Comparison of ENCODE assay signal across 1 cellular context in the genomic region with DNA sequence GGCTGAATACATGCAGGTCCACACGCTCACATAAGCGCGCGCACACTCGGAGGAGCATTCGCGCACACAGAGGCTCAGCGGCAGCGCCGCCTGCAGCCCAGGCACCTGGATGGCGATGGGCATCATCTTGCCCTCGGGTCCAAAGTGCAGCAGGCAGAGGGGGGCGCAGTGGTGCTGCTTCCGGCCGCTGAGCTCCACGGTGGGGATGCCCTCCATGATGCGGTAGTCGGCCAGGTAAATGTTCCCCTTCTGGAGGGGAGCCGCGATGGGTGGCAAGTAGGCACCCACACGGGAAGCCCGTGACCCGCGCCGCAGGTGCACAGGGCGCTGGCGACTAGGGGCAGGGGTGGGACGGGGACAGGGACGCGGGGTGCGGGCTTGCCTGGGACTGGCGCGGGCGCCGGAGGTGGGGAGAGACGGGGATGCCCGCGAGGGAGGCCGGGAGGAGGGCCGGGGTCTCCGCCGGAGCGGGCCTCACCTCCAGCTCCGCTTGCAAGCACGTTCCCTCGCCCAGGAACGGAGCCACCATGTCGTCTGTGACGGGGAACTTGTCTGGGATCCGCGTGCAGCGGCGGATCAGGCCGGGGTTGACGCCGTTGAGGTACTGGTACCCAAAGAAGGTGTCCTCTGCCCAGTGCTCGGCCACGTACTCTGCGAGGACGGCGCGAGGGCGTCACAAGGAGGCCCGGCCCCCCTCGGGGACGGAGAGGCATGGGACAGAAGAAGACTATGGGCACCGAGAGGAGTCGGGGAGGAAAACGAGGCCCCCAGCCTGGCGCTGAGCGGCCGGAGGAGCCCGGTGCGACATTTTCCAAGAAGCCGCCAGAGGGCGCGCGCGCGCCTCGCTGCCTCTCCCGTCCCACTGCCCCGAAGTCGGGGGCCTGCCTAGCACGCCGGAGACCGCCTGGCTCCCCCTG.
TF ChIP-seq lines count a peak whose summit lies in the region.

No MANE protein-coding gene starts in this region.

TF ChIP-seq in HEK293, 187 proteins besides CTCF, POLR2A, EP300 and RAD21 (continued from another document and continues in another):
- TF ChIP-seq AEBP2 (tag by site-specific recombination; IDR thresholded peaks at IDR 0.05; ENCODE audit: borderline replicate concordance) (no peak), SP7 (tag by site-specific recombination; IDR thresholded peaks at IDR 0.05) (peak; percentile 71), ZNF521 (tag by site-specific recombination; IDR thresholded peaks at IDR 0.05) (no peak), ZNF600 (tag by site-specific recombination; IDR thresholded peaks at IDR 0.05) (peak; percentile 80), ZBTB10 (tag by site-specific recombination; IDR thresholded peaks at IDR 0.05) (peak; percentile 85), ZNF426 (tag by site-specific recombination; IDR thresholded peaks at IDR 0.05) (no peak), PRDM4 (tag by site-specific recombination; IDR thresholded peaks at IDR 0.05) (no peak), ZNF843 (tag by site-specific recombination; IDR thresholded peaks at IDR 0.05) (peak; percentile 31; the same call in 1 of the 2 replicates), BCL6B (tag by site-specific recombination; IDR thresholded peaks at IDR 0.05) (no peak), KLF1 (tag by site-specific recombination; IDR thresholded peaks at IDR 0.05) (0 out of 2 replicates have a peak, but pooled peaks have one; percentile 0), ZNF777 (tag by site-specific recombination; IDR thresholded peaks at IDR 0.05; ENCODE audit: borderline replicate concordance) (peak; percentile 83), TSHZ1 (tag by site-specific recombination; IDR thresholded peaks at IDR 0.05; ENCODE audit: borderline replicate concordance) (no peak), OVOL3 (tag by site-specific recombination; IDR thresholded peaks at IDR 0.05) (peak; percentile 53; the same call in 1 of the 2 replicates), ZNF366 (tag by site-specific recombination; conservative IDR thresholded peaks at IDR 0.05) (0 out of 2 replicates have a peak, but pooled peaks have one; percentile 16), ZNF2 (tag by site-specific recombination; IDR thresholded peaks at IDR 0.05) (peak; percentile 62), ZNF692 (tag by site-specific recombination; IDR thresholded peaks at IDR 0.05) (0 out of 2 replicates have a peak, but pooled peaks have one; percentile 28), ZFP37 (tag by site-specific recombination; IDR thresholded peaks at IDR 0.05) (0 out of 2 replicates have a peak, but pooled peaks have one; percentile 54), ZBTB17 (tag by site-specific recombination; IDR thresholded peaks at IDR 0.05) (peak; percentile 66), ZNF624 (tag by site-specific recombination; IDR thresholded peaks at IDR 0.05) (0 out of 2 replicates have a peak, but pooled peaks have one; percentile 23), ZNF776 (tag by site-specific recombination; IDR thresholded peaks at IDR 0.05; ENCODE audit: borderline replicate concordance) (no peak), ZNF221 (tag by site-specific recombination; IDR thresholded peaks at IDR 0.05; ENCODE audit: borderline replicate concordance) (no peak), PRDM1 (tag by site-specific recombination; IDR thresholded peaks at IDR 0.05) (no peak), ZBTB8A (tag by site-specific recombination; IDR thresholded peaks at IDR 0.05) (peak; percentile 89), ZNF10 (tag by site-specific recombination; IDR thresholded peaks at IDR 0.05) (peak; percentile 10; the same call in 1 of the 2 replicates), ZNF23 (tag by site-specific recombination; IDR thresholded peaks at IDR 0.05; ENCODE audit: borderline replicate concordance) (no peak), ZNF416 (tag by site-specific recombination; IDR thresholded peaks at IDR 0.05) (peak; percentile 98), ZNF341 (tag by site-specific recombination; IDR thresholded peaks at IDR 0.05; ENCODE audit: low read depth) (no peak; the same call in 1 of the 2 replicates), WT1 (tag by site-specific recombination; IDR thresholded peaks at IDR 0.05) (no peak; the same call in 1 of the 2 replicates), MZF1 (tag by site-specific recombination; IDR thresholded peaks at IDR 0.05; ENCODE audit: borderline replicate concordance) (peak; percentile 61), ZNF514 (tag by site-specific recombination; IDR thresholded peaks at IDR 0.05) (no peak)
- TF ChIP-seq, protein P1, sequence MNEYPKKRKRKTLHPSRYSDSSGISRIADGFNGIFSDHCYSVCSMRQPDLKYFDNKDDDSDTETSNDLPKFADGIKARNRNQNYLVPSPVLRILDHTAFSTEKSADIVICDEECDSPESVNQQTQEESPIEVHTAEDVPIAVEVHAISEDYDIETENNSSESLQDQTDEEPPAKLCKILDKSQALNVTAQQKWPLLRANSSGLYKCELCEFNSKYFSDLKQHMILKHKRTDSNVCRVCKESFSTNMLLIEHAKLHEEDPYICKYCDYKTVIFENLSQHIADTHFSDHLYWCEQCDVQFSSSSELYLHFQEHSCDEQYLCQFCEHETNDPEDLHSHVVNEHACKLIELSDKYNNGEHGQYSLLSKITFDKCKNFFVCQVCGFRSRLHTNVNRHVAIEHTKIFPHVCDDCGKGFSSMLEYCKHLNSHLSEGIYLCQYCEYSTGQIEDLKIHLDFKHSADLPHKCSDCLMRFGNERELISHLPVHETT (tag by site-specific recombination; IDR thresholded peaks at IDR 0.05): 0 out of 2 replicates have a peak, but pooled peaks have one; percentile 27
- TF ChIP-seq, protein P2, sequence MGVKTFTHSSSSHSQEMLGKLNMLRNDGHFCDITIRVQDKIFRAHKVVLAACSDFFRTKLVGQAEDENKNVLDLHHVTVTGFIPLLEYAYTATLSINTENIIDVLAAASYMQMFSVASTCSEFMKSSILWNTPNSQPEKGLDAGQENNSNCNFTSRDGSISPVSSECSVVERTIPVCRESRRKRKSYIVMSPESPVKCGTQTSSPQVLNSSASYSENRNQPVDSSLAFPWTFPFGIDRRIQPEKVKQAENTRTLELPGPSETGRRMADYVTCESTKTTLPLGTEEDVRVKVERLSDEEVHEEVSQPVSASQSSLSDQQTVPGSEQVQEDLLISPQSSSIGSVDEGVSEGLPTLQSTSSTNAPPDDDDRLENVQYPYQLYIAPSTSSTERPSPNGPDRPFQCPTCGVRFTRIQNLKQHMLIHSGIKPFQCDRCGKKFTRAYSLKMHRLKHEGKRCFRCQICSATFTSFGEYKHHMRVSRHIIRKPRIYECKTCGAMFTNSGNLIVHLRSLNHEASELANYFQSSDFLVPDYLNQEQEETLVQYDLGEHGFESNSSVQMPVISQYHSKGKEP (tag by site-specific recombination; IDR thresholded peaks at IDR 0.05): peak; percentile 74; the same call in 1 of the 2 replicates
- TF ChIP-seq, protein P3, sequence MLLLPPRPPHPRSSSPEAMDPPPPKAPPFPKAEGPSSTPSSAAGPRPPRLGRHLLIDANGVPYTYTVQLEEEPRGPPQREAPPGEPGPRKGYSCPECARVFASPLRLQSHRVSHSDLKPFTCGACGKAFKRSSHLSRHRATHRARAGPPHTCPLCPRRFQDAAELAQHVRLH (tag by site-specific recombination; IDR thresholded peaks at IDR 0.05): peak; percentile 75
